ENCODE assay signal across 8 cellular contexts in the genomic region with DNA sequence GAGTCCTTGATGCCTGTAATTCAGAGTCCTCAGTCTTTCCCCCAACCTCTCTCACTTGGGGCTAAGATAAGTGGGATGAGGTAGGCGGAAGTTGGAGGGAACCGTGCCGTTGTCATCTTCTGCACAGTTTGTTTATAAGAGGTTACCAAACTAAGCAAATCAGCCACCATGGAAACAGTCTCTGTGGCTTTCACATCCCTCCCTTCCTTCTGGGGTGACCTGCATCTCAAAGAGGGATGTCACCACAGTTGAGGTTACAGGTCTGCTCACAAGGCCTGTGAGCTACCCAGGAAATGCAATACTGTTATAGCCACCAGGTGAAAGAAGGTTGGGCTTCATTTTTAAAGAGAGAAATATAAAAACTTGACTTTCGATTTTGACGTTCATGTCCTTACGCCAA. TPM values are rescaled to one million over a fixed set of nuclear protein-coding genes. Genes with fewer than 3 reads are reported as not detected.
DNase-seq lines count a peak whose midpoint lies in the region; ATAC-seq lines count a peak whose summit lies in the region.

No MANE protein-coding gene starts in this region.

- DNase-seq in activated naive CD4-positive, alpha-beta T cell treated with anti-CD3 and anti-CD28 coated beads for 36 hours: peak; percentile 46
- no peak for DNase-seq in activated naive CD4-positive, alpha-beta T cell treated with anti-CD3 and anti-CD28 coated beads, Interleukin-2, amount 50 U/mL, for 16 hours
- DNase-seq in activated CD4-positive, alpha-beta T cell treated with anti-CD3 and anti-CD28 coated beads, Interleukin-2, amount 50 U/mL, for 1 hour: peak; percentile 41
- DNase-seq in stimulated activated naive CD8-positive, alpha-beta T cell treated with anti-CD3 and anti-CD28 coated beads, Interleukin-15, Interleukin-2, amounts not matched to agents 100 U/mL and 50 U/mL, for 24 hours: no peak

- peaks cover 23% of the 10 kb centered on the region for H3K4me1 Mint-ChIP-seq in activated naive CD4-positive, alpha-beta T cell treated with anti-CD3 and anti-CD28 coated beads for 36 hours (ENCODE audit: low read depth)

- ATAC-seq in HG03066 (IDR thresholded peaks at IDR 0.05; ENCODE audit: low read depth, unreplicated experiment) (peak; percentile 46), HG03571 (IDR thresholded peaks at IDR 0.05; ENCODE audit: unreplicated experiment) (no peak), HG03460 (IDR thresholded peaks at IDR 0.05; ENCODE audit: unreplicated experiment) (no peak), GM19467 (IDR thresholded peaks at IDR 0.05; ENCODE audit: unreplicated experiment) (no peak)
- ATAC-seq in stimulated activated naive CD8-positive, alpha-beta T cell treated with anti-CD3 and anti-CD28 coated beads, Interleukin-15, Interleukin-2, amounts not matched to agents 100 U/mL and 50 U/mL, for 24 hours: peak; percentile 65

- no peaks in the 10 kb centered on the region for H3K9me3 Mint-ChIP-seq in activated naive CD4-positive, alpha-beta T cell treated with anti-CD3 and anti-CD28 coated beads for 36 hours

- no peak overlapping the region for H3K27ac Mint-ChIP-seq in activated naive CD4-positive, alpha-beta T cell treated with anti-CD3 and anti-CD28 coated beads for 36 hours

- intact Hi-C loops in activated naive CD4-positive, alpha-beta T cell treated with anti-CD3 and anti-CD28 coated beads for 36 hours (cut with micrococcal nuclease): no loop called here

- H3K27me3 Mint-ChIP-seq in activated naive CD4-positive, alpha-beta T cell treated with anti-CD3 and anti-CD28 coated beads for 36 hours (ENCODE audit: low read depth): peaks cover 9% of the 10 kb centered on the region

- H3K4me3 Mint-ChIP-seq in activated naive CD4-positive, alpha-beta T cell treated with anti-CD3 and anti-CD28 coated beads for 36 hours: no peak overlapping the region

- no peaks in the 10 kb centered on the region for H3K36me3 Mint-ChIP-seq in activated naive CD4-positive, alpha-beta T cell treated with anti-CD3 and anti-CD28 coated beads for 36 hours (ENCODE audit: low read depth)

- CTCF ChIA-PET in activated naive CD4-positive, alpha-beta T cell treated with anti-CD3 and anti-CD28 coated beads for 36 hours (lab: Charles Lee): no interaction called here

RNA-seq across cellular contexts. Expression of gene RTL5, which starts 26.3 kb away (rescaled TPM):
- total RNA-seq in activated naive CD4-positive, alpha-beta T cell treated with anti-CD3 and anti-CD28 coated beads for 36 hours: under 1 TPM; 0.10 TPM

Comparison
In these comparisons a context has a peak if more than half of its experiments do, and no peak if none do; other contexts are left out.
1. DNase-seq: peak in activated naive CD4-positive, alpha-beta T cell treated with anti-CD3 and anti-CD28 coated beads for 36 hours (single experiment) and activated CD4-positive, alpha-beta T cell treated with anti-CD3 and anti-CD28 coated beads, Interleukin-2, amount 50 U/mL, for 1 hour (single experiment); none in activated naive CD4-positive, alpha-beta T cell treated with anti-CD3 and anti-CD28 coated beads, Interleukin-2, amount 50 U/mL, for 16 hours (single experiment) and stimulated activated naive CD8-positive, alpha-beta T cell treated with anti-CD3 and anti-CD28 coated beads, Interleukin-15, Interleukin-2, amounts not matched to agents 100 U/mL and 50 U/mL, for 24 hours (single experiment).
2. ATAC-seq: peak in HG03066 (single experiment) and stimulated activated naive CD8-positive, alpha-beta T cell treated with anti-CD3 and anti-CD28 coated beads, Interleukin-15, Interleukin-2, amounts not matched to agents 100 U/mL and 50 U/mL, for 24 hours (single experiment); none in HG03571 (single experiment), HG03460 (single experiment) and GM19467 (single experiment).